Comparison of ENCODE assay signal across 21 cellular contexts in the genomic region with DNA sequence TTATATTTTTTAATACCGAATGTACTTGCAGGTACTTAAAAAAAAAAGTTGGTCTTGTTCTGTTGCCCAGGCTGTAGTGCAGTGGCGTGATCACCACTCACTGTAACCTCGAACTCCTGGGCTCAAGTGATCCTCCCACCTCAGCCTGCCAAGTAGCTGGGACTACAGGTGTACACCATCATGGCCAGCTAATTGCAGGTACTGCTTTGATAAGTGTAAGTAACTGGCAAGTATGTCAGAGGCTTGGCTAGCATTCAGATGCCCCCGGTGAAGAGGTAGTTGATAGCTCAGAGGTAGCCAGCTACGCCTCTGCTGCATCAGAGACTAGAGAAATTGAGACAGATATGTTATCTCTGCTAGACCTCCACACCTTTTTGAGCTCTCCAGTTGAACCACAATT.
"Had no signal": no experiment of that assay in that cellular context is flagged by ENCODE, and none has a peak within 500 bp of the region (broad histone marks: within the 10 kb centered on the region; RNA-seq: fewer than 3 reads in every experiment).

No MANE protein-coding gene starts in this region.

- H3K27ac ChIP-seq: SK-N-MC, VCaP had no signal

- DNase-seq: activated CD4-positive, alpha-beta memory T cell treated with anti-CD3 and anti-CD28 coated beads, Interleukin-2, amount 10 ng/mL, durations not matched to agents 7 days and 5 days; activated CD4-positive, alpha-beta T cell treated with anti-CD3 and anti-CD28 coated beads for 36 hours; activated CD4-positive, alpha-beta T cell treated with anti-CD3 and anti-CD28 coated beads, Interleukin-2, amount 50 U/mL, for 1 hour; activated T-cell treated with anti-CD3 and anti-CD28 coated beads for 4 hours; activated T-cell treated with anti-CD3 and anti-CD28 coated beads, Interleukin-2, amount 50 U/mL, for 72 hours; amygdala; KG1; NCI-H1092; NCI-H1436; NCI-H1694 treated with DMSO at 0.1 percent for 48 hours; NCI-H2081 treated with DMSO at 0.1 percent for 48 hours; NCI-H446; NCI-H524; NCI-H748 treated with DMSO at 0.1 percent for 48 hours; T-helper 1 cell had no signal

- H3K36me3 Mint-ChIP-seq: activated naive CD4-positive, alpha-beta T cell treated with anti-CD3 and anti-CD28 coated beads, Interleukin-2, amount 50 U/mL, for 72 hours had no signal

- ATAC-seq: activated CD4-positive, alpha-beta T cell treated with anti-CD3 and anti-CD28 coated beads for 36 hours; activated naive CD4-positive, alpha-beta T cell treated with anti-CD3 and anti-CD28 coated beads, Interleukin-2, amount 50 U/mL, for 72 hours had no signal

- H3K4me3 ChIP-seq: SK-N-MC had no signal

- H3K9me3 Mint-ChIP-seq: activated CD4-positive, alpha-beta memory T cell treated with anti-CD3 and anti-CD28 coated beads, Interleukin-2, amount 10 ng/mL, durations not matched to agents 7 days and 5 days; activated naive CD4-positive, alpha-beta T cell treated with anti-CD3 and anti-CD28 coated beads, Interleukin-2, amount 50 U/mL, for 72 hours; activated T-cell treated with anti-CD3 and anti-CD28 coated beads, Interleukin-2, amount 50 U/mL, for 72 hours; activated T-helper 2 cell treated with anti-CD3 and anti-CD28 coated beads, Interferon-gamma antibody, Interleukin-2, Interleukin-4, amounts not matched to agents 10 μg/mL and 5 μg/mL and 100 μg/mL, durations not matched to agents 14 hours and 24 hours and 36 hours; brain; IgD-negative memory B cell had no signal

- H3K27ac Mint-ChIP-seq: activated CD4-positive, alpha-beta memory T cell treated with anti-CD3 and anti-CD28 coated beads, Interleukin-2, amount 10 ng/mL, durations not matched to agents 7 days and 5 days; activated CD4-positive, alpha-beta T cell treated with anti-CD3 and anti-CD28 coated beads for 36 hours; activated T-cell treated with anti-CD3 and anti-CD28 coated beads, Interleukin-2, amount 50 U/mL, for 72 hours; activated T-helper 2 cell treated with anti-CD3 and anti-CD28 coated beads, Interferon-gamma antibody, Interleukin-2, Interleukin-4, amounts not matched to agents 10 μg/mL and 5 μg/mL and 100 μg/mL, durations not matched to agents 14 hours and 24 hours and 36 hours; brain; IgD-negative memory B cell had no signal

- H3K27me3 Mint-ChIP-seq: activated CD4-positive, alpha-beta memory T cell treated with anti-CD3 and anti-CD28 coated beads, Interleukin-2, amount 10 ng/mL, durations not matched to agents 7 days and 5 days; activated CD4-positive, alpha-beta T cell treated with anti-CD3 and anti-CD28 coated beads for 36 hours; brain; IgD-negative memory B cell had no signal

- H3K4me1 Mint-ChIP-seq: activated CD4-positive, alpha-beta memory T cell treated with anti-CD3 and anti-CD28 coated beads, Interleukin-2, amount 10 ng/mL, durations not matched to agents 7 days and 5 days; activated CD4-positive, alpha-beta T cell treated with anti-CD3 and anti-CD28 coated beads for 36 hours had no signal

- H3K4me3 Mint-ChIP-seq: activated CD4-positive, alpha-beta memory T cell treated with anti-CD3 and anti-CD28 coated beads, Interleukin-2, amount 10 ng/mL, durations not matched to agents 7 days and 5 days; activated CD4-positive, alpha-beta T cell treated with anti-CD3 and anti-CD28 coated beads for 36 hours; activated T-cell treated with anti-CD3 and anti-CD28 coated beads, Interleukin-2, amount 50 U/mL, for 72 hours; brain; IgD-negative memory B cell had no signal
